Comparison of ENCODE assay signal across 15 cellular contexts in the genomic region with DNA sequence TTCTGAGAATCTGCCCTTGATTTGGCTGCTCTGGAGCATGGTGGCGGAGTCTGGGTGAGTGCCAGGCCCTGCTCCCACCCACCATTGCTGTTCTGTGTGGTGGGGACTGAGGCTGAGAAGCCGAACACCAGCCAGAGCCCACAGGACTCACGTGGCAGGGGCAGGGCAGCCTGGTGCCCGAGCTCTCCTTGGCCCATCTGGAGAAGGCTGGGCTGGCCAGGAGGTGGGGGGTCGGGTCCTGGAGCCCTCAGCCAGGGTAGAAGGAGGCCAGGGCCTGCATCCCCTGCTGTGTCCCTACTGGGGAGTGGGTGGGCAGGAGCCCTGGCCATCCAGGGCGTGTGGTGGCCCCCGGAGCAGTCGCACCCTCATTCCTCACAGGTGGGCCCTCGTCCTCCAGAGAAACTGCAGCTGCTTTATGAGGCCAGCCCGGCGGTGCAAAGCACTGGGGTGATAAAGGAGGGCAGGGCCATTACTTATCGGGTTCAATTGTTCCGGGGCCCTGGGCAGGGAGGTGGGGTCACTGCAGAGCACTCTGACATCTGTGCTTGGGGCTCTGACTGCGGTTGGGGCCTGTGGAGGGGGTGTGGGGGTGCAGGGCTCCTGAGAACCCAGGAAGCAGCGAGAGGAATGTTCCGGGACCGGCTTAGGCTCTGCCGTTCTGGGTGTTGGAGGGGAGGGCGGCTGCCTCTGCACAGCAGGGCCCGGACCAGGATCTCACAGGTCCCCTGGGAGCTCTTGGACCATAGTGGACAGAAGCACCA.
"Had no signal": no experiment of that assay in that cellular context is flagged by ENCODE, and none has a peak within 500 bp of the region (broad histone marks: within the 10 kb centered on the region; RNA-seq: fewer than 3 reads in every experiment).

No MANE protein-coding gene starts in this region.

- H3K4me3 Mint-ChIP-seq: activated CD8-positive, alpha-beta memory T cell treated with anti-CD3 and anti-CD28 coated beads, Interleukin-2, amount 10 ng/mL, durations not matched to agents 7 days and 5 days; activated naive CD8-positive, alpha-beta T cell; naive B cell; stimulated activated naive CD8-positive, alpha-beta T cell treated with anti-CD3 and anti-CD28 coated beads, Interleukin-15, Interleukin-2, amounts not matched to agents 100 ng/mL and 50 ng/mL, for 24 hours; T-helper 2 cell treated with Interferon-gamma antibody and Interleukin-4, amounts not matched to agents 5 μg/mL and 100 μg/mL, for 36 hours had no signal

- H3K9ac ChIP-seq: parathyroid adenoma had no signal

- DNase-seq: activated CD4-positive, alpha-beta T cell treated with anti-CD3 and anti-CD28 coated beads, Interleukin-2, amount 50 U/mL, for 4 hours; activated CD8-positive, alpha-beta memory T cell treated with anti-CD3 and anti-CD28 coated beads, Interleukin-2, amount 10 ng/mL, durations not matched to agents 7 days and 5 days; anterior cingulate cortex; naive B cell; stimulated activated CD4-positive, alpha-beta T cell treated with anti-CD3 and anti-CD28 coated beads, Interleukin-2, amount 100 ng/mL, for 48 hours; stimulated activated CD8-positive, alpha-beta memory T cell treated with anti-CD3 and anti-CD28 coated beads, Interleukin-4, amount 100 ng/mL, for 48 hours; SW 1271 had no signal

- H3K27me3 Mint-ChIP-seq: activated CD8-positive, alpha-beta memory T cell treated with anti-CD3 and anti-CD28 coated beads, Interleukin-2, amount 10 ng/mL, durations not matched to agents 7 days and 5 days; activated naive CD8-positive, alpha-beta T cell; stimulated activated naive CD8-positive, alpha-beta T cell treated with anti-CD3 and anti-CD28 coated beads, Interleukin-15, Interleukin-2, amounts not matched to agents 100 ng/mL and 50 ng/mL, for 24 hours had no signal

- H3K4me1 Mint-ChIP-seq: activated CD8-positive, alpha-beta memory T cell treated with anti-CD3 and anti-CD28 coated beads, Interleukin-2, amount 10 ng/mL, durations not matched to agents 7 days and 5 days; naive B cell had no signal

- H3K4me1 ChIP-seq: breast epithelium, esophagus muscularis mucosa, parathyroid adenoma had no signal

- H3K9me3 ChIP-seq: thoracic aorta had no signal

- H3K9me3 Mint-ChIP-seq: stimulated activated naive CD8-positive, alpha-beta T cell treated with anti-CD3 and anti-CD28 coated beads, Interleukin-15, Interleukin-2, amounts not matched to agents 100 ng/mL and 50 ng/mL, for 24 hours; T-helper 2 cell treated with Interferon-gamma antibody and Interleukin-4, amounts not matched to agents 5 μg/mL and 100 μg/mL, for 36 hours had no signal

- H3K79me2 ChIP-seq: parathyroid adenoma had no signal

- H3K36me3 Mint-ChIP-seq: activated CD8-positive, alpha-beta memory T cell treated with anti-CD3 and anti-CD28 coated beads, Interleukin-2, amount 10 ng/mL, durations not matched to agents 7 days and 5 days; activated naive CD8-positive, alpha-beta T cell had no signal

- H3K4me3 ChIP-seq: breast epithelium, dorsolateral prefrontal cortex, esophagus muscularis mucosa, thoracic aorta had no signal

- H3K27ac ChIP-seq: breast epithelium, dorsolateral prefrontal cortex, esophagus muscularis mucosa, parathyroid adenoma, thoracic aorta had no signal

- H2AFZ ChIP-seq: parathyroid adenoma had no signal

- H3K36me3 ChIP-seq: breast epithelium, esophagus muscularis mucosa, thoracic aorta had no signal

- H3K27ac Mint-ChIP-seq: activated CD8-positive, alpha-beta memory T cell treated with anti-CD3 and anti-CD28 coated beads, Interleukin-2, amount 10 ng/mL, durations not matched to agents 7 days and 5 days; activated naive CD8-positive, alpha-beta T cell; stimulated activated naive CD8-positive, alpha-beta T cell treated with anti-CD3 and anti-CD28 coated beads, Interleukin-15, Interleukin-2, amounts not matched to agents 100 ng/mL and 50 ng/mL, for 24 hours; T-helper 2 cell treated with Interferon-gamma antibody and Interleukin-4, amounts not matched to agents 5 μg/mL and 100 μg/mL, for 36 hours had no signal
